ENCODE assay signal across 8 cellular contexts in the genomic region with DNA sequence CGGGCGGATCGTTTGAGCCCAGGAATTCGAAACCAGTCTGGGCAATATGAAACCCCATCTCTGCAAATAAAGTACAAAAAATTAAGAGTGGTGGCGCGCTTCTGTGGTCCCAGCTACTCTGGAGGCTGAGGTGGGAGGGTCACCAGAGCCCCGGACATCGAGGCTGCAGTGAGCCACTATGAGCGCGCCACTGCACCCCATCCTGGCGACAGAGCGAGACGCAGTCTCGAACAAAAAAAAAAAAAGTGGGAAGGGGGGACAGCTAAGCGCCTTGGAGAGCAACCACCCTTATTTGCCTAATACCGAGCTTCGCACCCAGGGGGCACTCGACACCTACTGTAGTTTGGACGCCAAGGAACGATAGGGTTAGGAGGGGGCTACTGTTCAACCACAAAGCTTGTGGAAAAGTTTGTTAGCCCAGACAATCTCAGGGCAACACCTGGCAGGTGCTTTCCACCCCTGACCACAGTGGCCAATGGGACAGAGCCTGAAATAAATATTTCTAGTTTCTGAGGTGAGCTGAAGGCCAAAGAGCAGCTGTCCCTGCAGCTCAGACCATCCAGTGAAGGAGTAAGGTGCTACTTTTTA. TPM values are rescaled to one million over a fixed set of nuclear protein-coding genes. Genes with fewer than 3 reads are reported as not detected.
DNase-seq lines count a peak whose midpoint lies in the region; ATAC-seq and TF ChIP-seq lines count a peak whose summit lies in the region.

No MANE protein-coding gene starts in this region.

- H3K79me2 ChIP-seq in PC-3 (ENCODE audit: low read length), result peaks cover 30% of the 10 kb centered on the region

- H3K9me3 ChIP-seq in KOPT-K1 (ENCODE audit: insufficient read depth, low read length, poor library complexity, severe bottlenecking), result no peaks in the 10 kb centered on the region
- no peaks in the 10 kb centered on the region for H3K9me3 ChIP-seq in PC-3 (ENCODE audit: low read length)
- H3K9me3 ChIP-seq in stomach smooth muscle (ENCODE audit: control insufficient read depth in 2 of 2, low read length in 2 of 2), result no peaks in the 10 kb centered on the region

- peaks cover 13% of the 10 kb centered on the region; the same call in 1 of the 2 replicates for H3K4me1 ChIP-seq in PC-3 (ENCODE audit: insufficient read depth, low read length)
- peaks cover 16% of the 10 kb centered on the region for H3K4me1 ChIP-seq in stomach smooth muscle (ENCODE audit: control insufficient read depth, insufficient read depth, low read length)

- ATAC-seq in GM21576 (IDR thresholded peaks at IDR 0.05; ENCODE audit: unreplicated experiment) (peak; percentile 45), PC-3 (peak; percentile 37), naive B cell (ENCODE audit: low read depth in 2 of 2) (peak; percentile 59 to 63)

- H2AFZ ChIP-seq in PC-3 (ENCODE audit: low read length), result peak overlapping the region; percentile 99

- H3K4me1 Mint-ChIP-seq in Calu3 (ENCODE audit: low read depth, unreplicated experiment) (peaks cover 40% of the 10 kb centered on the region), naive B cell (peaks cover 30 to 40% (median 39%) of the 10 kb centered on the region in 3 donors)
- H3K4me1 Mint-ChIP-seq in activated T-helper 1 cell treated with anti-CD3 and anti-CD28 coated beads, Interleukin-12 subunit alpha, Interleukin-12 subunit beta, Interleukin-2, Interleukin-4 antibody, amounts not matched to agents 30 ng/mL and 10 ng/mL and 1 ng/mL, durations not matched to agents 14 hours and 24 hours and 36 hours (ENCODE audit: low read depth), result peaks cover 46% of the 10 kb centered on the region

- H3K4me3 Mint-ChIP-seq in Calu3 (ENCODE audit: low read depth, unreplicated experiment) (peak overlapping the region; percentile 82), naive B cell (peak overlapping the region; percentile 84 to 99 (median 97))
- peak overlapping the region; percentile 98 for H3K4me3 Mint-ChIP-seq in activated T-helper 1 cell treated with anti-CD3 and anti-CD28 coated beads, Interleukin-12 subunit alpha, Interleukin-12 subunit beta, Interleukin-2, Interleukin-4 antibody, amounts not matched to agents 30 ng/mL and 10 ng/mL and 1 ng/mL, durations not matched to agents 14 hours and 24 hours and 36 hours

- peaks cover 82% of the 10 kb centered on the region for H3K36me3 Mint-ChIP-seq in Calu3 (ENCODE audit: insufficient read depth, unreplicated experiment)
- peaks cover 33% of the 10 kb centered on the region for H3K36me3 Mint-ChIP-seq in activated T-helper 1 cell treated with anti-CD3 and anti-CD28 coated beads, Interleukin-12 subunit alpha, Interleukin-12 subunit beta, Interleukin-2, Interleukin-4 antibody, amounts not matched to agents 30 ng/mL and 10 ng/mL and 1 ng/mL, durations not matched to agents 14 hours and 24 hours and 36 hours (ENCODE audit: low read depth)
- peaks cover 4 to 6% of the 10 kb centered on the region in 2 donors for H3K36me3 Mint-ChIP-seq in naive B cell

- DNase-seq in Calu3 (peak; percentile 92), PC-3 (peak; percentile 74), fibroblast of mammary gland (ENCODE audit: low read depth) (peak; percentile 76), naive B cell (peak; percentile 65)
- DNase-seq in activated T-helper 1 cell treated with anti-CD3 and anti-CD28 coated beads, Interleukin-12 subunit alpha, Interleukin-12 subunit beta, Interleukin-2, Interleukin-4 antibody, amounts not matched to agents 30 ng/mL and 10 ng/mL and 1 ng/mL, durations not matched to agents 14 hours and 24 hours and 36 hours (ENCODE audit: low spot score), result peak; percentile 61

- H3K4me3 ChIP-seq in PC-3 (ENCODE audit: low read length) (peak overlapping the region; percentile 100), fibroblast of mammary gland (ENCODE audit: control insufficient read depth, low read depth, low read length) (peak overlapping the region; percentile 93), stomach smooth muscle (ENCODE audit: low read length in 2 of 2) (peak overlapping the region; percentile 97 to 98)

- TF ChIP-seq CTCF in Calu3 (IDR thresholded peaks at IDR 0.05; ENCODE audit: unreplicated experiment) (peak; percentile 95), PC-3 (conservative IDR thresholded peaks at IDR 0.05; ENCODE audit: low read depth, low read length) (peak; percentile 75), fibroblast of mammary gland (conservative IDR thresholded peaks at IDR 0.05; ENCODE audit: control insufficient read depth, insufficient read depth, low read depth, low read length) (peak; percentile 79)

- H3K9me2 ChIP-seq in PC-3 (replicated peaks; ENCODE audit: low read length), result no peaks in the 10 kb centered on the region

- CTCF ChIA-PET in Calu3 (lab: Charles Lee) (interaction anchor here (0.5 to 2.7 kb wide), 34 partner anchors 8 to 420 kb away, joined by 3 to 66 read pairs (median 4); a partner anchor contains a TSS), PC-3 (lab: Charles Lee) (interaction anchor here (0.6 to 2.1 kb wide), 15 partner anchors 30 to 205 kb away, joined by 3 to 16 read pairs (median 4); a partner anchor contains a TSS)

- H3K4me2 ChIP-seq in PC-3 (ENCODE audit: low read length), result peak overlapping the region; percentile 100

- H3K27me3 Mint-ChIP-seq in Calu3 (ENCODE audit: unreplicated experiment), result no peaks in the 10 kb centered on the region
- no peaks in the 10 kb centered on the region for H3K27me3 Mint-ChIP-seq in activated T-helper 1 cell treated with anti-CD3 and anti-CD28 coated beads, Interleukin-12 subunit alpha, Interleukin-12 subunit beta, Interleukin-2, Interleukin-4 antibody, amounts not matched to agents 30 ng/mL and 10 ng/mL and 1 ng/mL, durations not matched to agents 14 hours and 24 hours and 36 hours (ENCODE audit: insufficient read depth)
- no peaks in the 10 kb centered on the region for H3K27me3 Mint-ChIP-seq in naive B cell

- peak overlapping the region; percentile 75 for H3K27ac Mint-ChIP-seq in Calu3 (ENCODE audit: unreplicated experiment)
- H3K27ac Mint-ChIP-seq in activated T-helper 1 cell treated with anti-CD3 and anti-CD28 coated beads, Interleukin-12 subunit alpha, Interleukin-12 subunit beta, Interleukin-2, Interleukin-4 antibody, amounts not matched to agents 30 ng/mL and 10 ng/mL and 1 ng/mL, durations not matched to agents 14 hours and 24 hours and 36 hours, result peak overlapping the region; percentile 96
- H3K27ac Mint-ChIP-seq in naive B cell, result peak overlapping the region; percentile 92 to 99 (median 96)

- no peaks in the 10 kb centered on the region for H3K27me3 ChIP-seq in PC-3 (ENCODE audit: low read length)
- no peaks in the 10 kb centered on the region for H3K27me3 ChIP-seq in stomach smooth muscle (ENCODE audit: control insufficient read depth in 1 of 2, insufficient read depth in 2 of 2, low read length in 2 of 2)

- H3K9me3 Mint-ChIP-seq in Calu3 (ENCODE audit: low read depth, unreplicated experiment), result no peaks in the 10 kb centered on the region
- H3K9me3 Mint-ChIP-seq in activated T-helper 1 cell treated with anti-CD3 and anti-CD28 coated beads, Interleukin-12 subunit alpha, Interleukin-12 subunit beta, Interleukin-2, Interleukin-4 antibody, amounts not matched to agents 30 ng/mL and 10 ng/mL and 1 ng/mL, durations not matched to agents 14 hours and 24 hours and 36 hours, result no peaks in the 10 kb centered on the region
- no peaks in the 10 kb centered on the region for H3K9me3 Mint-ChIP-seq in naive B cell

- H3K36me3 ChIP-seq in KOPT-K1 (ENCODE audit: insufficient read depth, low read length) (peaks cover 71% of the 10 kb centered on the region), PC-3 (ENCODE audit: low read depth, low read length) (peaks cover under 1% of the 10 kb centered on the region), stomach smooth muscle (ENCODE audit: control insufficient read depth in 2 of 2, insufficient read depth in 2 of 2, low read length in 2 of 2) (peaks cover 41 to 42% of the 10 kb centered on the region in 2 donors)

- H4K20me1 ChIP-seq in PC-3 (ENCODE audit: low read length), result no peaks in the 10 kb centered on the region

- H3K27ac ChIP-seq in KOPT-K1 (ENCODE audit: low read depth, low read length, poor library complexity, severe bottlenecking) (peak overlapping the region; percentile 92), PC-3 (ENCODE audit: low read length) (peak overlapping the region; percentile 70), stomach smooth muscle (ENCODE audit: low read length) (peak overlapping the region; percentile 86)

- POLR2A ChIA-PET in PC-3 (lab: Charles Lee; ENCODE audit: unreplicated experiment), result interaction anchor here (0.7 kb wide), 1 partner anchor 216 kb away, joined by 9 read pairs; no protein-coding TSS in a partner anchor

- no TSS peak for BruUV-seq in Calu3 (replicated peaks; lab: Mats Ljungman, UMichigan)
- BruUV-seq in PC-3 (replicated peaks; lab: Mats Ljungman, UMichigan), result no TSS peak

- intact Hi-C loops in Calu3 (cut with micrococcal nuclease; ENCODE audit: unreplicated experiment) (loop anchor here (1.0 to 5.0 kb wide), 2 partner anchors 99 to 185 kb away; a partner anchor contains a TSS), PC-3 (cut with micrococcal nuclease) (no loop called here)
- intact Hi-C loops in activated T-helper 1 cell treated with anti-CD3 and anti-CD28 coated beads, Interleukin-12 subunit alpha, Interleukin-12 subunit beta, Interleukin-2, Interleukin-4 antibody, amounts not matched to agents 30 ng/mL and 10 ng/mL and 1 ng/mL, durations not matched to agents 14 hours and 24 hours and 36 hours (cut with micrococcal nuclease), result loop anchor here (1.0 to 10.0 kb wide), 5 partner anchors 101 to 546 kb away; a partner anchor contains a TSS

- H3F3A ChIP-seq in PC-3 (ENCODE audit: low read length, unreplicated experiment), result peaks cover 6% of the 10 kb centered on the region

- H3K9ac ChIP-seq in PC-3 (ENCODE audit: low read length) (peak overlapping the region; percentile 98), stomach smooth muscle (ENCODE audit: low read length in 2 of 2) (peak overlapping the region; percentile 96 to 97)

RNA-seq across cellular contexts. Expression of a gene that starts 0.8 kb away (rescaled TPM):
- total RNA-seq in Calu3 (2022) (31.8 and 32.4 TPM in 2 replicates), PC-3 (2014; rRNA removed) (20.3 and 24.1 TPM in 2 replicates)
- 27.6 and 31.5 TPM in 2 replicates for total RNA-seq in activated T-helper 1 cell treated with anti-CD3 and anti-CD28 coated beads, Interleukin-12 subunit alpha, Interleukin-12 subunit beta, Interleukin-2, Interleukin-4 antibody, amounts not matched to agents 30 ng/mL and 10 ng/mL and 1 ng/mL, durations not matched to agents 14 hours and 24 hours and 36 hours
- 1 to 10 TPM in 5 of 6 donors, not detected in 1; 1.5 to 2.9 (median 2.4) TPM for polyA plus RNA-seq in naive B cell (ENCODE audit: low read depth in 6 of 6)

RNA-seq across cellular contexts. Expression of a gene that starts 11.5 kb away (rescaled TPM):
- total RNA-seq in Calu3 (2022), result 65.0 and 69.8 TPM in 2 replicates
- 25.8 and 26.2 TPM in 2 replicates for total RNA-seq in PC-3 (2014; rRNA removed)
- 74.1 and 75.4 TPM in 2 replicates for total RNA-seq in activated T-helper 1 cell treated with anti-CD3 and anti-CD28 coated beads, Interleukin-12 subunit alpha, Interleukin-12 subunit beta, Interleukin-2, Interleukin-4 antibody, amounts not matched to agents 30 ng/mL and 10 ng/mL and 1 ng/mL, durations not matched to agents 14 hours and 24 hours and 36 hours
- 10 to 100 TPM; 26.7 to 48.2 (median 32.9) TPM for polyA plus RNA-seq in naive B cell (ENCODE audit: low read depth in 6 of 6)

RNA-seq across cellular contexts. Expression of a gene that starts 16.4 kb away (rescaled TPM):
- total RNA-seq in Calu3 (2022), result 159 and 163 TPM in 2 replicates
- 33.3 and 54.3 TPM in 2 replicates for total RNA-seq in PC-3 (2014; rRNA removed)
- total RNA-seq in activated T-helper 1 cell treated with anti-CD3 and anti-CD28 coated beads, Interleukin-12 subunit alpha, Interleukin-12 subunit beta, Interleukin-2, Interleukin-4 antibody, amounts not matched to agents 30 ng/mL and 10 ng/mL and 1 ng/mL, durations not matched to agents 14 hours and 24 hours and 36 hours, result 93.1 and 95.4 TPM in 2 replicates
- polyA plus RNA-seq in naive B cell (ENCODE audit: low read depth in 6 of 6), result 100 to 1,000 TPM in 1 of 6 donors, 10 to 100 TPM in 5; 40.6 to 104 (median 55.5) TPM

RNA-seq across cellular contexts. Expression of a gene that starts 25.7 kb away (rescaled TPM):
- 0.88 and 1.0 TPM in 2 replicates for total RNA-seq in Calu3 (2022)
- 0.86 and 1.5 TPM in 2 replicates for total RNA-seq in PC-3 (2014; rRNA removed)
- 0.49 and 0.78 TPM in 2 replicates for total RNA-seq in activated T-helper 1 cell treated with anti-CD3 and anti-CD28 coated beads, Interleukin-12 subunit alpha, Interleukin-12 subunit beta, Interleukin-2, Interleukin-4 antibody, amounts not matched to agents 30 ng/mL and 10 ng/mL and 1 ng/mL, durations not matched to agents 14 hours and 24 hours and 36 hours
- polyA plus RNA-seq in naive B cell (ENCODE audit: low read depth in 6 of 6), result 1 to 10 TPM in 2 of 6 donors, under 1 TPM in 3, not detected in 1; 0.55 to 1.6 (median 0.90) TPM

RNA-seq across cellular contexts. Expression of a gene that starts 30.8 kb away (rescaled TPM):
- total RNA-seq in Calu3 (2022) (71.2 and 80.6 TPM in 2 replicates), PC-3 (2014; rRNA removed) (19.3 and 21.9 TPM in 2 replicates)
- total RNA-seq in activated T-helper 1 cell treated with anti-CD3 and anti-CD28 coated beads, Interleukin-12 subunit alpha, Interleukin-12 subunit beta, Interleukin-2, Interleukin-4 antibody, amounts not matched to agents 30 ng/mL and 10 ng/mL and 1 ng/mL, durations not matched to agents 14 hours and 24 hours and 36 hours, result 41.1 and 43.4 TPM in 2 replicates
- 100 to 1,000 TPM; 132 to 161 (median 140) TPM for polyA plus RNA-seq in naive B cell (ENCODE audit: low read depth in 6 of 6)

Comparison
In these comparisons a context has a peak if more than half of its experiments do, and no peak if none do; other contexts are left out.
1. Peak in every context shown above with its lines: DNase-seq, ATAC-seq, H3K4me3 ChIP-seq and H3K27ac ChIP-seq.